ENCODE assay signal across 23 cellular contexts in the genomic region with DNA sequence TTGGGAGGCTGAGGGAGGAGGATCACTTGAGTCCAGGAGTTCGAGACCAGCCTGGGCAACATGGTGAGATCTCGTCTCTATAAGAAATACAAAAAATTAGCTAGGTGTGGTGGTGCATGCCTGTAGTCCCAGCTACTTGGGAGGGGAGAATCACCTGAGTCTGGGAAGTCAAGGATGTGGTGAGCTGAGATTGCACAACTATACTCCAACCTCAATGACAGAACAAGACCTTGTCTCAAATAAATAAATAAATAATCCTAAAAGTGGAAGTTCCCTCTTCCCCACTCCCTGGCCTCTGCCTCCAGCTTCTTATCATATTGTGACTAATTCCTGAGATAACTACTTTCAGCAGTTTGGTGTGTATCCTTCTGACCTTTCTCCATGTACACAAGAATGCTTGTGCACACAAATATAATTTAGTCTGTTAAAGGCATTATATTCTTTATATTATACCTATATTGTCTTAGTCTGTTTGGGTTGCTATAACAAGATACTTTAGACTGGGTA.
"Had no signal": no experiment of that assay in that cellular context is flagged by ENCODE, and none has a peak within 500 bp of the region (broad histone marks: within the 10 kb centered on the region; RNA-seq: fewer than 3 reads in every experiment).

No MANE protein-coding gene starts in this region.

- DNase-seq: activated CD4-positive, alpha-beta T cell treated with anti-CD3 and anti-CD28 coated beads for 1 hour; activated CD4-positive, alpha-beta T cell treated with anti-CD3 and anti-CD28 coated beads, Interleukin-2, amount 10 ng/mL, durations not matched to agents 24 days and 14 days; activated CD8-positive, alpha-beta memory T cell treated with anti-CD3 and anti-CD28 coated beads, Interleukin-2, amount 10 ng/mL, durations not matched to agents 7 days and 5 days; activated effector memory CD4-positive, alpha-beta T cell treated with Interleukin-2 at 50 U/mL for 16 hours; activated naive CD4-positive, alpha-beta T cell; activated T-cell treated with anti-CD3 and anti-CD28 coated beads, Interleukin-2, amount 50 U/mL, for 24 hours; amniotic stem cell; body of pancreas; central memory CD4-positive, alpha-beta T cell; MM.1S; NCI-H1105; NCI-H1436; NCI-H1694 treated with DMSO at 0.1 percent for 48 hours; NCI-H2029 treated with DMSO at 0.1 percent for 48 hours; NCI-H510A treated with DMSO at 0.1 percent for 48 hours; NCI-H69; NK-92 treated with Interleukin-12 subunit alpha and Interleukin-12 subunit beta, amount 100 ng/mL, for 24 hours; PC-9; SHP77 treated with DMSO at 0.1 percent for 48 hours; T-helper 17 cell; T-helper 9 cell had no signal

- H3K4me3 ChIP-seq: ascending aorta, body of pancreas, coronary artery, PC-9 had no signal
